Comparison of ENCODE assay signal across 1 cellular context in the genomic region with DNA sequence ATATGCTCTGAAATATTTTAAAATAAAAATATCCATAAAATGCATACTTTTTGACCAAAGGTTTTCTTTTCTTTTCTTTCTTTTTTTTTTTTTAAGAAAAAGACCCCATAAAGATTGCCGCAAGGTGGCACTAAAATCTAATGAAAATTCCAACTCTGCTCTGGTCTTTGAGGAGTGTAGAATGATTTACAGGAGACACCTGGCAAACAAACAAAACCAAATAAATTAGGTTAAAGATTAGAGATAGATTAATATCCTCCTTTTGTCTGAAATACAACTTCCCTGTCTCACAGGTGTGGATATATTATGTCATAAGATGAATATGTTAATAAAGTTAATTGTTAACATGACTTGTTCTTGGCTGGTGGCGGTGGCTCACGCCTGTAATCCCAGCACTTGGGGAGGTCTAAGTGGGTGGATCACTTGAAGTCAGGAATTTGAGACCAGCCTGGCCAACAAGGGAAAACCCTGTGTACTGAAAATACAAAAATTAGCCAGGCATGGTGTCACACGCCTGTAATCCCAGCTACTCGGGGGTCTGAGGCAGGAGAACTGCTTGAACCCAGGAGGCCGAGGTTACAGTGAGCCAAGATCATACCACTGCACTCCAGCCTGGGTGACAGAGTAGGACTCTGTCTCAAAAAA.
TF ChIP-seq lines count a peak whose summit lies in the region.

No MANE protein-coding gene starts in this region.

TF ChIP-seq in HepG2, 621 proteins besides CTCF, POLR2A, EP300 and RAD21 (continued from another document and continues in another):
- TF ChIP-seq, protein P1, sequence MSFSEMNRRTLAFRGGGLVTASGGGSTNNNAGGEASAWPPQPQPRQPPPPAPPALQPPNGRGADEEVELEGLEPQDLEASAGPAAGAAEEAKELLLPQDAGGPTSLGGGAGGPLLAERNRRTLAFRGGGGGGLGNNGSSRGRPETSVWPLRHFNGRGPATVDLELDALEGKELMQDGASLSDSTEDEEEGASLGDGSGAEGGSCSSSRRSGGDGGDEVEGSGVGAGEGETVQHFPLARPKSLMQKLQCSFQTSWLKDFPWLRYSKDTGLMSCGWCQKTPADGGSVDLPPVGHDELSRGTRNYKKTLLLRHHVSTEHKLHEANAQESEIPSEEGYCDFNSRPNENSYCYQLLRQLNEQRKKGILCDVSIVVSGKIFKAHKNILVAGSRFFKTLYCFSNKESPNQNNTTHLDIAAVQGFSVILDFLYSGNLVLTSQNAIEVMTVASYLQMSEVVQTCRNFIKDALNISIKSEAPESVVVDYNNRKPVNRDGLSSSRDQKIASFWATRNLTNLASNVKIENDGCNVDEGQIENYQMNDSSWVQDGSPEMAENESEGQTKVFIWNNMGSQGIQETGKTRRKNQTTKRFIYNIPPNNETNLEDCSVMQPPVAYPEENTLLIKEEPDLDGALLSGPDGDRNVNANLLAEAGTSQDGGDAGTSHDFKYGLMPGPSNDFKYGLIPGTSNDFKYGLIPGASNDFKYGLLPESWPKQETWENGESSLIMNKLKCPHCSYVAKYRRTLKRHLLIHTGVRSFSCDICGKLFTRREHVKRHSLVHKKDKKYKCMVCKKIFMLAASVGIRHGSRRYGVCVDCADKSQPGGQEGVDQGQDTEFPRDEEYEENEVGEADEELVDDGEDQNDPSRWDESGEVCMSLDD (CRISPR knock-in tag; IDR thresholded peaks at IDR 0.05; ENCODE audit: borderline replicate concordance) = no peak
- TF ChIP-seq, protein P2, sequence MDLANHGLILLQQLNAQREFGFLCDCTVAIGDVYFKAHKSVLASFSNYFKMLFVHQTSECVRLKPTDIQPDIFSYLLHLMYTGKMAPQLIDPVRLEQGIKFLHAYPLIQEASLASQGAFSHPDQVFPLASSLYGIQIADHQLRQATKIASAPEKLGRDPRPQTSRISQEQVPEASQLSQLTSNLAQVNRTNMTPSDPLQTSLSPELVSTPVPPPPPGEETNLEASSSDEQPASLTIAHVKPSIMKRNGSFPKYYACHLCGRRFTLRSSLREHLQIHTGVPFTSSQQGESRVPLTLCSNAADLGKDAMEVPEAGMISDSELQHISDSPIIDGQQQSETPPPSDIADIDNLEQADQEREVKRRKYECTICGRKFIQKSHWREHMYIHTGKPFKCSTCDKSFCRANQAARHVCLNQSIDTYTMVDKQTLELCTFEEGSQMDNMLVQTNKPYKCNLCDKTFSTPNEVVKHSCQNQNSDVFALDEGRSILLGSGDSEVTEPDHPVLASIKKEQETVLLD (CRISPR knock-in tag; IDR thresholded peaks at IDR 0.05; ENCODE audit: low read depth) = no peak
- no peak for TF ChIP-seq HOXA5 (CRISPR knock-in tag; IDR thresholded peaks at IDR 0.05)
- TF ChIP-seq ELF4 (CRISPR knock-in tag; IDR thresholded peaks at IDR 0.05; ENCODE audit: borderline replicate concordance) = no peak
- TF ChIP-seq ZNF543 (CRISPR knock-in tag; IDR thresholded peaks at IDR 0.05) = no peak
- no peak for TF ChIP-seq NFYC (CRISPR knock-in tag; IDR thresholded peaks at IDR 0.05)
- TF ChIP-seq, protein P3, sequence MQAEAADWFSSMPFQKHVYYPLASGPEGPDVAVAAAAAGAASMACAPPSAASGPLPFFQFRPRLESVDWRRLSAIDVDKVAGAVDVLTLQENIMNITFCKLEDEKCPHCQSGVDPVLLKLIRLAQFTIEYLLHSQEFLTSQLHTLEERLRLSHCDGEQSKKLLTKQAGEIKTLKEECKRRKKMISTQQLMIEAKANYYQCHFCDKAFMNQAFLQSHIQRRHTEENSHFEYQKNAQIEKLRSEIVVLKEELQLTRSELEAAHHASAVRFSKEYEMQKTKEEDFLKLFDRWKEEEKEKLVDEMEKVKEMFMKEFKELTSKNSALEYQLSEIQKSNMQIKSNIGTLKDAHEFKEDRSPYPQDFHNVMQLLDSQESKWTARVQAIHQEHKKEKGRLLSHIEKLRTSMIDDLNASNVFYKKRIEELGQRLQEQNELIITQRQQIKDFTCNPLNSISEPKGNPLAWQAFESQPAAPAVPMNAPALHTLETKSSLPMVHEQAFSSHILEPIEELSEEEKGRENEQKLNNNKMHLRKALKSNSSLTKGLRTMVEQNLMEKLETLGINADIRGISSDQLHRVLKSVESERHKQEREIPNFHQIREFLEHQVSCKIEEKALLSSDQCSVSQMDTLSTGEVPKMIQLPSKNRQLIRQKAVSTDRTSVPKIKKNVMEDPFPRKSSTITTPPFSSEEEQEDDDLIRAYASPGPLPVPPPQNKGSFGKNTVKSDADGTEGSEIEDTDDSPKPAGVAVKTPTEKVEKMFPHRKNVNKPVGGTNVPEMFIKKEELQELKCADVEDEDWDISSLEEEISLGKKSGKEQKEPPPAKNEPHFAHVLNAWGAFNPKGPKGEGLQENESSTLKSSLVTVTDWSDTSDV (CRISPR knock-in tag; IDR thresholded peaks at IDR 0.05) = no peak
- no peak for TF ChIP-seq ZNF296 (CRISPR knock-in tag; conservative IDR thresholded peaks at IDR 0.05)
- TF ChIP-seq NCOA1 (CRISPR knock-in tag; IDR thresholded peaks at IDR 0.05) = no peak
- TF ChIP-seq NFE2L1 (CRISPR knock-in tag; IDR thresholded peaks at IDR 0.05; ENCODE audit: borderline replicate concordance) = no peak
- TF ChIP-seq, protein P4, sequence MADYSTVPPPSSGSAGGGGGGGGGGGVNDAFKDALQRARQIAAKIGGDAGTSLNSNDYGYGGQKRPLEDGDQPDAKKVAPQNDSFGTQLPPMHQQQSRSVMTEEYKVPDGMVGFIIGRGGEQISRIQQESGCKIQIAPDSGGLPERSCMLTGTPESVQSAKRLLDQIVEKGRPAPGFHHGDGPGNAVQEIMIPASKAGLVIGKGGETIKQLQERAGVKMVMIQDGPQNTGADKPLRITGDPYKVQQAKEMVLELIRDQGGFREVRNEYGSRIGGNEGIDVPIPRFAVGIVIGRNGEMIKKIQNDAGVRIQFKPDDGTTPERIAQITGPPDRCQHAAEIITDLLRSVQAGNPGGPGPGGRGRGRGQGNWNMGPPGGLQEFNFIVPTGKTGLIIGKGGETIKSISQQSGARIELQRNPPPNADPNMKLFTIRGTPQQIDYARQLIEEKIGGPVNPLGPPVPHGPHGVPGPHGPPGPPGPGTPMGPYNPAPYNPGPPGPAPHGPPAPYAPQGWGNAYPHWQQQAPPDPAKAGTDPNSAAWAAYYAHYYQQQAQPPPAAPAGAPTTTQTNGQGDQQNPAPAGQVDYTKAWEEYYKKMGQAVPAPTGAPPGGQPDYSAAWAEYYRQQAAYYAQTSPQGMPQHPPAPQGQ (CRISPR knock-in tag; IDR thresholded peaks at IDR 0.05; ENCODE audit: borderline replicate concordance) = no peak
- TF ChIP-seq, protein P5, sequence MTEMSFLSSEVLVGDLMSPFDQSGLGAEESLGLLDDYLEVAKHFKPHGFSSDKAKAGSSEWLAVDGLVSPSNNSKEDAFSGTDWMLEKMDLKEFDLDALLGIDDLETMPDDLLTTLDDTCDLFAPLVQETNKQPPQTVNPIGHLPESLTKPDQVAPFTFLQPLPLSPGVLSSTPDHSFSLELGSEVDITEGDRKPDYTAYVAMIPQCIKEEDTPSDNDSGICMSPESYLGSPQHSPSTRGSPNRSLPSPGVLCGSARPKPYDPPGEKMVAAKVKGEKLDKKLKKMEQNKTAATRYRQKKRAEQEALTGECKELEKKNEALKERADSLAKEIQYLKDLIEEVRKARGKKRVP (CRISPR knock-in tag; IDR thresholded peaks at IDR 0.05) = no peak
- TF ChIP-seq, protein P6, sequence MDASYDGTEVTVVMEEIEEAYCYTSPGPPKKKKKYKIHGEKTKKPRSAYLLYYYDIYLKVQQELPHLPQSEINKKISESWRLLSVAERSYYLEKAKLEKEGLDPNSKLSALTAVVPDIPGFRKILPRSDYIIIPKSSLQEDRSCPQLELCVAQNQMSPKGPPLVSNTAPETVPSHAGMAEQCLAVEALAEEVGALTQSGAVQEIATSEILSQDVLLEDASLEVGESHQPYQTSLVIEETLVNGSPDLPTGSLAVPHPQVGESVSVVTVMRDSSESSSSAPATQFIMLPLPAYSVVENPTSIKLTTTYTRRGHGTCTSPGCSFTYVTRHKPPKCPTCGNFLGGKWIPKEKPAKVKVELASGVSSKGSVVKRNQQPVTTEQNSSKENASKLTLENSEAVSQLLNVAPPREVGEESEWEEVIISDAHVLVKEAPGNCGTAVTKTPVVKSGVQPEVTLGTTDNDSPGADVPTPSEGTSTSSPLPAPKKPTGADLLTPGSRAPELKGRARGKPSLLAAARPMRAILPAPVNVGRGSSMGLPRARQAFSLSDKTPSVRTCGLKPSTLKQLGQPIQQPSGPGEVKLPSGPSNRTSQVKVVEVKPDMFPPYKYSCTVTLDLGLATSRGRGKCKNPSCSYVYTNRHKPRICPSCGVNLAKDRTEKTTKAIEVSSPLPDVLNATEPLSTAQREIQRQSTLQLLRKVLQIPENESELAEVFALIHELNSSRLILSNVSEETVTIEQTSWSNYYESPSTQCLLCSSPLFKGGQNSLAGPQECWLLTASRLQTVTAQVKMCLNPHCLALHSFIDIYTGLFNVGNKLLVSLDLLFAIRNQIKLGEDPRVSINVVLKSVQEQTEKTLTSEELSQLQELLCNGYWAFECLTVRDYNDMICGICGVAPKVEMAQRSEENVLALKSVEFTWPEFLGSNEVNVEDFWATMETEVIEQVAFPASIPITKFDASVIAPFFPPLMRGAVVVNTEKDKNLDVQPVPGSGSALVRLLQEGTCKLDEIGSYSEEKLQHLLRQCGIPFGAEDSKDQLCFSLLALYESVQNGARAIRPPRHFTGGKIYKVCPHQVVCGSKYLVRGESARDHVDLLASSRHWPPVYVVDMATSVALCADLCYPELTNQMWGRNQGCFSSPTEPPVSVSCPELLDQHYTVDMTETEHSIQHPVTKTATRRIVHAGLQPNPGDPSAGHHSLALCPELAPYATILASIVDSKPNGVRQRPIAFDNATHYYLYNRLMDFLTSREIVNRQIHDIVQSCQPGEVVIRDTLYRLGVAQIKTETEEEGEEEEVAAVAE (CRISPR knock-in tag; IDR thresholded peaks at IDR 0.05; ENCODE audit: borderline replicate concordance) = no peak
- TF ChIP-seq, protein P7, sequence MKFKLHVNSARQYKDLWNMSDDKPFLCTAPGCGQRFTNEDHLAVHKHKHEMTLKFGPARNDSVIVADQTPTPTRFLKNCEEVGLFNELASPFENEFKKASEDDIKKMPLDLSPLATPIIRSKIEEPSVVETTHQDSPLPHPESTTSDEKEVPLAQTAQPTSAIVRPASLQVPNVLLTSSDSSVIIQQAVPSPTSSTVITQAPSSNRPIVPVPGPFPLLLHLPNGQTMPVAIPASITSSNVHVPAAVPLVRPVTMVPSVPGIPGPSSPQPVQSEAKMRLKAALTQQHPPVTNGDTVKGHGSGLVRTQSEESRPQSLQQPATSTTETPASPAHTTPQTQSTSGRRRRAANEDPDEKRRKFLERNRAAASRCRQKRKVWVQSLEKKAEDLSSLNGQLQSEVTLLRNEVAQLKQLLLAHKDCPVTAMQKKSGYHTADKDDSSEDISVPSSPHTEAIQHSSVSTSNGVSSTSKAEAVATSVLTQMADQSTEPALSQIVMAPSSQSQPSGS (CRISPR knock-in tag; IDR thresholded peaks at IDR 0.05) = no peak
- TF ChIP-seq KLF16 (CRISPR knock-in tag; IDR thresholded peaks at IDR 0.05) = peak in 1 of 2 experiments; percentile 35; a peak in 1 of 4 replicates
- TF ChIP-seq, protein P8, sequence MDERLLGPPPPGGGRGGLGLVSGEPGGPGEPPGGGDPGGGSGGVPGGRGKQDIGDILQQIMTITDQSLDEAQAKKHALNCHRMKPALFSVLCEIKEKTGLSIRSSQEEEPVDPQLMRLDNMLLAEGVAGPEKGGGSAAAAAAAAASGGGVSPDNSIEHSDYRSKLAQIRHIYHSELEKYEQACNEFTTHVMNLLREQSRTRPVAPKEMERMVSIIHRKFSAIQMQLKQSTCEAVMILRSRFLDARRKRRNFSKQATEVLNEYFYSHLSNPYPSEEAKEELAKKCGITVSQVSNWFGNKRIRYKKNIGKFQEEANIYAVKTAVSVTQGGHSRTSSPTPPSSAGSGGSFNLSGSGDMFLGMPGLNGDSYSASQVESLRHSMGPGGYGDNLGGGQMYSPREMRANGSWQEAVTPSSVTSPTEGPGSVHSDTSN (CRISPR knock-in tag; IDR thresholded peaks at IDR 0.05) = no peak
- TF ChIP-seq, protein P9, sequence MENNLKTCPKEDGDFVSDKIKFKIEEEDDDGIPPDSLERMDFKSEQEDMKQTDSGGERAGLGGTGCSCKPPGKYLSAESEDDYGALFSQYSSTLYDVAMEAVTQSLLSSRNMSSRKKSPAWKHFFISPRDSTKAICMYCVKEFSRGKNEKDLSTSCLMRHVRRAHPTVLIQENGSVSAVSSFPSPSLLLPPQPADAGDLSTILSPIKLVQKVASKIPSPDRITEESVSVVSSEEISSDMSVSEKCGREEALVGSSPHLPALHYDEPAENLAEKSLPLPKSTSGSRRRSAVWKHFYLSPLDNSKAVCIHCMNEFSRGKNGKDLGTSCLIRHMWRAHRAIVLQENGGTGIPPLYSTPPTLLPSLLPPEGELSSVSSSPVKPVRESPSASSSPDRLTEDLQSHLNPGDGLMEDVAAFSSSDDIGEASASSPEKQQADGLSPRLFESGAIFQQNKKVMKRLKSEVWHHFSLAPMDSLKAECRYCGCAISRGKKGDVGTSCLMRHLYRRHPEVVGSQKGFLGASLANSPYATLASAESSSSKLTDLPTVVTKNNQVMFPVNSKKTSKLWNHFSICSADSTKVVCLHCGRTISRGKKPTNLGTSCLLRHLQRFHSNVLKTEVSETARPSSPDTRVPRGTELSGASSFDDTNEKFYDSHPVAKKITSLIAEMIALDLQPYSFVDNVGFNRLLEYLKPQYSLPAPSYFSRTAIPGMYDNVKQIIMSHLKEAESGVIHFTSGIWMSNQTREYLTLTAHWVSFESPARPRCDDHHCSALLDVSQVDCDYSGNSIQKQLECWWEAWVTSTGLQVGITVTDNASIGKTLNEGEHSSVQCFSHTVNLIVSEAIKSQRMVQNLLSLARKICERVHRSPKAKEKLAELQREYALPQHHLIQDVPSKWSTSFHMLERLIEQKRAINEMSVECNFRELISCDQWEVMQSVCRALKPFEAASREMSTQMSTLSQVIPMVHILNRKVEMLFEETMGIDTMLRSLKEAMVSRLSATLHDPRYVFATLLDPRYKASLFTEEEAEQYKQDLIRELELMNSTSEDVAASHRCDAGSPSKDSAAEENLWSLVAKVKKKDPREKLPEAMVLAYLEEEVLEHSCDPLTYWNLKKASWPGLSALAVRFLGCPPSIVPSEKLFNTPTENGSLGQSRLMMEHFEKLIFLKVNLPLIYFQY (CRISPR knock-in tag; IDR thresholded peaks at IDR 0.05; ENCODE audit: borderline replicate concordance) = no peak
- no peak for TF ChIP-seq ZNF777 (CRISPR knock-in tag; IDR thresholded peaks at IDR 0.05)
- TF ChIP-seq, protein P10, sequence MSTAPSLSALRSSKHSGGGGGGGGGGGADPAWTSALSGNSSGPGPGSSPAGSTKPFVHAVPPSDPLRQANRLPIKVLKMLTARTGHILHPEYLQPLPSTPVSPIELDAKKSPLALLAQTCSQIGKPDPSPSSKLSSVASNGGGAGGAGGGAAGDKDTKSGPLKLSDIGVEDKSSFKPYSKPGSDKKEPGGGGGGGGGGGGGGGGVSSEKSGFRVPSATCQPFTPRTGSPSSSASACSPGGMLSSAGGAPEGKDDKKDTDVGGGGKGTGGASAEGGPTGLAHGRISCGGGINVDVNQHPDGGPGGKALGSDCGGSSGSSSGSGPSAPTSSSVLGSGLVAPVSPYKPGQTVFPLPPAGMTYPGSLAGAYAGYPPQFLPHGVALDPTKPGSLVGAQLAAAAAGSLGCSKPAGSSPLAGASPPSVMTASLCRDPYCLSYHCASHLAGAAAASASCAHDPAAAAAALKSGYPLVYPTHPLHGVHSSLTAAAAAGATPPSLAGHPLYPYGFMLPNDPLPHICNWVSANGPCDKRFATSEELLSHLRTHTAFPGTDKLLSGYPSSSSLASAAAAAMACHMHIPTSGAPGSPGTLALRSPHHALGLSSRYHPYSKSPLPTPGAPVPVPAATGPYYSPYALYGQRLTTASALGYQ (CRISPR knock-in tag; IDR thresholded peaks at IDR 0.05) = peak; percentile 43; the same call in 1 of the 2 replicates
- TF ChIP-seq GFI1 (CRISPR knock-in tag; IDR thresholded peaks at IDR 0.05; ENCODE audit: borderline replicate concordance) = no peak
- TF ChIP-seq MYC (CRISPR knock-in tag; IDR thresholded peaks at IDR 0.05; ENCODE audit: borderline replicate concordance) = no peak
- peak; percentile 43 for TF ChIP-seq ASH2L (IDR thresholded peaks at IDR 0.05; ENCODE audit: insufficient read length, low read depth, low read length)
- TF ChIP-seq ZMYM4 (CRISPR knock-in tag; IDR thresholded peaks at IDR 0.05) = peak; percentile 39; the same call in 1 of the 2 replicates
- no peak for TF ChIP-seq CBX2 (IDR thresholded peaks at IDR 0.05; ENCODE audit: low read depth, low read length)
- TF ChIP-seq CBX2 (CRISPR knock-in tag; IDR thresholded peaks at IDR 0.05; ENCODE audit: low read depth) = no peak
- 0 out of 2 replicates have a peak, but pooled peaks have one; percentile 29 for TF ChIP-seq FOXJ3 (CRISPR knock-in tag; IDR thresholded peaks at IDR 0.05; ENCODE audit: borderline replicate concordance)
